Comparison of ENCODE assay signal across 9 cellular contexts in the genomic region with DNA sequence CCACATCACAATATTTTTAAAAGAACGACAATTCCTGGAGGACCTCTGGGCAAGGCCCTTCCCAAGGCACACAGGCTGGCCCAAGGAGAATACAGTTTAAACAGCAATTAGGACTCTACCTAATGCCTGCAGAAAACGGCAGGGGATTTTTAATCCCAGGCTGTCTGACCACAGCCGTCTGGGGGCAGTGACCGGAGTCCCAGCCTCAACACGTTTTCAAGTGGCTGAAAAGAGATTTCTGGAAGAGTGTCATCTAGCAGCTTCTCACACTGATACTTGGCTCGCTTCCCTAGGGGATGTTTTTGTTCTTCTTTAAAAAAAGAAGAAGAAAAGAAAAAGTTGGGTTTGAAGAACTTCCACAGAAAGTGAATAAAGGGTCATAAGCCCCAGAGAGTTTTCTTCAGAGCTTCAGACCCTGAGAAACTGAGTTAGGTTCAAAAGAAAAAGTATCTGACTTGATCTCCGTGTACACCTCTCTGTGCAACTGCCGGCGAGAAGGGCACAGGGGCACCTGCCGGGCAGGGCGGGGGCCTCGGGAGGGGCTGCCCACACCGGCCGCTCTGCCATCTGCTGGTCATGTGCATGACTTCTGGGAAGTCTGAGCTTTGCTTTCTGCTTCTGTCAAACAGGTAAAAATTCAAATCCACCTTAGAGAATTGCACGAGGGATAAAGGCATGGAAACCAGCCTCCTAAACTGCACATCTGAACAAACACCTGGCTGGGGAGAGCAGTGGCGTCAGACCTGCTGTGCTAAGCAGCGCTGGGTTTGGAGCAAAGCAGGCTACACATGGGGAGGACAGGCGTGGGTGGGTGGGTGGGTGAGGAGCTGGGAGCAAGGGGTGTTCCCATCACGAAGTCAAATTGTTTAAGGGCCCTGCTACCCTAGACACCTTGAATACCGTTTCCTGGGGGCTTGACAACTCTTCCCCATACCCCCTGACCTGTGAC.
DNase-seq lines count a peak whose midpoint lies in the region; ATAC-seq and TF ChIP-seq lines count a peak whose summit lies in the region.
"Had no signal": no experiment of that assay in that cellular context is flagged by ENCODE, and none has a peak within 500 bp of the region (broad histone marks: within the 10 kb centered on the region; RNA-seq: fewer than 3 reads in every experiment).

No MANE protein-coding gene starts in this region.

- DNase-seq in NCI-H2029 (lab: John Stamatoyannopoulos, UW) (peak; percentile 54), kidney tubule cell (ENCODE audit: low spot score) (peak; percentile 29), superior temporal gyrus (ENCODE audit: extremely low spot score) (peak; percentile 10), putamen (ENCODE audit: low spot score) (no peak)
- DNase-seq in activated naive CD8-positive, alpha-beta T cell treated with anti-CD3 and anti-CD28 coated beads, Interleukin-2, amount 50 U/mL, for 24 hours, result peak; percentile 57

- no peak overlapping the region for H3K27ac Mint-ChIP-seq in activated naive CD8-positive, alpha-beta T cell treated with anti-CD3 and anti-CD28 coated beads, Interleukin-2, amount 50 U/mL, for 24 hours

- H3K27me3 Mint-ChIP-seq in activated naive CD8-positive, alpha-beta T cell treated with anti-CD3 and anti-CD28 coated beads, Interleukin-2, amount 50 U/mL, for 24 hours, result no peaks in the 10 kb centered on the region

- no peaks in the 10 kb centered on the region for H3K36me3 Mint-ChIP-seq in activated naive CD8-positive, alpha-beta T cell treated with anti-CD3 and anti-CD28 coated beads, Interleukin-2, amount 50 U/mL, for 24 hours (ENCODE audit: low read depth)

- peak; percentile 52 for TF ChIP-seq CTCF in GM12875 (IDR thresholded peaks at IDR 0.05; ENCODE audit: borderline replicate concordance, insufficient read depth, low read depth, low read length)

- no peaks in the 10 kb centered on the region for H3K9me3 Mint-ChIP-seq in activated naive CD8-positive, alpha-beta T cell treated with anti-CD3 and anti-CD28 coated beads, Interleukin-2, amount 50 U/mL, for 24 hours

- ATAC-seq in activated naive CD8-positive, alpha-beta T cell treated with anti-CD3 and anti-CD28 coated beads, Interleukin-2, amount 50 U/mL, for 24 hours, result peak; percentile 49
- ATAC-seq in HG03520 (IDR thresholded peaks at IDR 0.05; ENCODE audit: unreplicated experiment) (no peak), GM19463 (IDR thresholded peaks at IDR 0.05; ENCODE audit: unreplicated experiment) (no peak)

- H3K4me3 Mint-ChIP-seq in activated naive CD8-positive, alpha-beta T cell treated with anti-CD3 and anti-CD28 coated beads, Interleukin-2, amount 50 U/mL, for 24 hours, result no peak overlapping the region

- H3K4me3 ChIP-seq in GM12875 (ENCODE audit: low read depth, low read length), result no peak overlapping the region
- H3K4me3 ChIP-seq: suprapubic skin had no signal

- peaks cover 26% of the 10 kb centered on the region for H3K4me1 Mint-ChIP-seq in activated naive CD8-positive, alpha-beta T cell treated with anti-CD3 and anti-CD28 coated beads, Interleukin-2, amount 50 U/mL, for 24 hours
